ENCODE assay signal across 9 cellular contexts in genomic region chr5:172144291-172144815, GRCh38. TPM values are rescaled to one million over a fixed set of nuclear protein-coding genes. Genes with fewer than 3 reads are reported as not detected.
DNase-seq lines count a peak whose midpoint lies in the region; ATAC-seq and TF ChIP-seq lines count a peak whose summit lies in the region.
"Had no signal": no experiment of that assay in that cellular context is flagged by ENCODE, and none has a peak within 500 bp of the region (broad histone marks: within the 10 kb centered on the region; RNA-seq: fewer than 3 reads in every experiment).

No MANE protein-coding gene starts in this region.

- H3K4me3 ChIP-seq in brain microvascular endothelial cell (ENCODE audit: low read depth, low read length) = no peak overlapping the region
- H3K4me3 ChIP-seq in naive thymus-derived CD4-positive, alpha-beta T cell (ENCODE audit: low read length) = no peak overlapping the region

- no peaks in the 10 kb centered on the region for H3K9me3 Mint-ChIP-seq in naive thymus-derived CD4-positive, alpha-beta T cell

- no peaks in the 10 kb centered on the region for H3K27me3 ChIP-seq in brain microvascular endothelial cell (replicated peaks)
- H3K27me3 ChIP-seq in naive thymus-derived CD4-positive, alpha-beta T cell (ENCODE audit: control insufficient read depth in 2 of 2, insufficient read depth in 2 of 2, low read length in 2 of 2) = no peaks in the 10 kb centered on the region

- intact Hi-C loops in naive thymus-derived CD4-positive, alpha-beta T cell (cut with micrococcal nuclease) = no loop called here

- POLR2A ChIA-PET in naive thymus-derived CD4-positive, alpha-beta T cell (lab: Charles Lee) = interaction anchor here (0.8 to 1.0 kb wide), 2 partner anchors 23 to 31 kb away, joined by 4 read pairs; no protein-coding TSS in a partner anchor

- in situ Hi-C loops in brain microvascular endothelial cell (cut with HindIII; ENCODE audit: low pct_ligation_motif_present, low sequenced_read_pairs) = no loop called here

- CTCF ChIA-PET in naive thymus-derived CD4-positive, alpha-beta T cell (lab: Charles Lee) = interaction anchor here (1.1 kb wide), 1 partner anchor 16 kb away, joined by 3 read pairs; no protein-coding TSS in a partner anchor

- no peak overlapping the region for H3K27ac ChIP-seq in brain microvascular endothelial cell
- peak overlapping the region; percentile 33 for H3K27ac ChIP-seq in naive thymus-derived CD4-positive, alpha-beta T cell (ENCODE audit: low read depth, low read length)

- no peak for TF ChIP-seq CTCF in GM10266 (IDR thresholded peaks at IDR 0.05; ENCODE audit: control insufficient read depth, insufficient read depth, low read depth, missing control alignments)
- TF ChIP-seq CTCF in brain microvascular endothelial cell (IDR thresholded peaks at IDR 0.05; ENCODE audit: low read depth, low read length, missing control alignments) = no peak

- H3K9me3 ChIP-seq in naive thymus-derived CD4-positive, alpha-beta T cell (ENCODE audit: control insufficient read depth in 2 of 3, low read length in 3 of 3) = no peaks in the 10 kb centered on the region

- H3K4me1 ChIP-seq in naive thymus-derived CD4-positive, alpha-beta T cell (ENCODE audit: control insufficient read depth in 2 of 2, insufficient read depth in 2 of 2, low read length in 2 of 2) = peaks cover 41 to 87% of the 10 kb centered on the region in 2 donors

- H3K27me3 Mint-ChIP-seq in naive thymus-derived CD4-positive, alpha-beta T cell = no peaks in the 10 kb centered on the region

- H3K27ac Mint-ChIP-seq in naive thymus-derived CD4-positive, alpha-beta T cell = peak overlapping the region; percentile 9 to 89 (median 77)

- DNase-seq in GM10266 (ENCODE audit: extremely low spot score) = peak; percentile 43
- DNase-seq in brain microvascular endothelial cell = peak; percentile 24
- no peak for DNase-seq in naive thymus-derived CD4-positive, alpha-beta T cell
- DNase-seq in NOMO-1 treated with DMSO at 0.1 percent for 48 hours (lab: John Stamatoyannopoulos, UW; ENCODE audit: unreplicated experiment) = no peak
- no peak for DNase-seq in NOMO-1 (lab: John Stamatoyannopoulos, UW; ENCODE audit: unreplicated experiment in 2 of 2)
- no peak for DNase-seq in NK-92 treated with Interleukin-12 subunit alpha and Interleukin-12 subunit beta, amount 100 ng/mL, for 24 hours (lab: John Stamatoyannopoulos, UW)
- DNase-seq in iPS-NIHi11 (ENCODE audit: low spot score) = no peak
- DNase-seq: SHP77 treated with DMSO at 0.1 percent for 48 hours had no signal

- H3K4me1 Mint-ChIP-seq in naive thymus-derived CD4-positive, alpha-beta T cell = peaks cover 53 to 94% (median 78%) of the 10 kb centered on the region in 7 donors

- H3K36me3 ChIP-seq in brain microvascular endothelial cell (replicated peaks) = peaks cover 12% of the 10 kb centered on the region
- H3K36me3 ChIP-seq in naive thymus-derived CD4-positive, alpha-beta T cell (ENCODE audit: control insufficient read depth in 2 of 3, insufficient read depth in 3 of 3, low read length in 3 of 3) = peaks cover 4 to 52% (median 11%) of the 10 kb centered on the region in 3 experiments

- H3K4me3 Mint-ChIP-seq in naive thymus-derived CD4-positive, alpha-beta T cell = peak overlapping the region in 6 of 10 donors; percentile 23 to 54 (median 30)

- ATAC-seq in HG02759 (IDR thresholded peaks at IDR 0.05; ENCODE audit: unreplicated experiment) = peak; percentile 73
- no peak for ATAC-seq in naive thymus-derived CD4-positive, alpha-beta T cell

- peaks cover 0 to 19% (median 9%) of the 10 kb centered on the region in 5 donors for H3K36me3 Mint-ChIP-seq in naive thymus-derived CD4-positive, alpha-beta T cell

RNA-seq across cellular contexts. Expression of gene STK10, which starts 43.7 kb away (rescaled TPM):
- 100 to 1,000 TPM; 244 to 474 (median 311) TPM for total RNA-seq in naive thymus-derived CD4-positive, alpha-beta T cell
- polyA plus RNA-seq in naive thymus-derived CD4-positive, alpha-beta T cell = 100 to 1,000 TPM in 1 of 2 donors, 10 to 100 TPM in 1; 55.7 to 141 TPM

RNA-seq across cellular contexts. Expression of gene EFCAB9, which starts 49.6 kb away (rescaled TPM):
- total RNA-seq in naive thymus-derived CD4-positive, alpha-beta T cell = not detected
- polyA plus RNA-seq in naive thymus-derived CD4-positive, alpha-beta T cell = not detected

Comparison
In these comparisons a context has a peak if more than half of its experiments do, and no peak if none do; other contexts are left out.
1. DNase-seq: peak in GM10266 (single experiment) and brain microvascular endothelial cell (single experiment); none in naive thymus-derived CD4-positive, alpha-beta T cell (0 of 9), NOMO-1 treated with DMSO at 0.1 percent for 48 hours (single experiment), NOMO-1 (0 of 2), NK-92 treated with Interleukin-12 subunit alpha and Interleukin-12 subunit beta, amount 100 ng/mL, for 24 hours (single experiment) and iPS-NIHi11 (single experiment).